ENCODE assay signal across 8 cellular contexts in the genomic region with DNA sequence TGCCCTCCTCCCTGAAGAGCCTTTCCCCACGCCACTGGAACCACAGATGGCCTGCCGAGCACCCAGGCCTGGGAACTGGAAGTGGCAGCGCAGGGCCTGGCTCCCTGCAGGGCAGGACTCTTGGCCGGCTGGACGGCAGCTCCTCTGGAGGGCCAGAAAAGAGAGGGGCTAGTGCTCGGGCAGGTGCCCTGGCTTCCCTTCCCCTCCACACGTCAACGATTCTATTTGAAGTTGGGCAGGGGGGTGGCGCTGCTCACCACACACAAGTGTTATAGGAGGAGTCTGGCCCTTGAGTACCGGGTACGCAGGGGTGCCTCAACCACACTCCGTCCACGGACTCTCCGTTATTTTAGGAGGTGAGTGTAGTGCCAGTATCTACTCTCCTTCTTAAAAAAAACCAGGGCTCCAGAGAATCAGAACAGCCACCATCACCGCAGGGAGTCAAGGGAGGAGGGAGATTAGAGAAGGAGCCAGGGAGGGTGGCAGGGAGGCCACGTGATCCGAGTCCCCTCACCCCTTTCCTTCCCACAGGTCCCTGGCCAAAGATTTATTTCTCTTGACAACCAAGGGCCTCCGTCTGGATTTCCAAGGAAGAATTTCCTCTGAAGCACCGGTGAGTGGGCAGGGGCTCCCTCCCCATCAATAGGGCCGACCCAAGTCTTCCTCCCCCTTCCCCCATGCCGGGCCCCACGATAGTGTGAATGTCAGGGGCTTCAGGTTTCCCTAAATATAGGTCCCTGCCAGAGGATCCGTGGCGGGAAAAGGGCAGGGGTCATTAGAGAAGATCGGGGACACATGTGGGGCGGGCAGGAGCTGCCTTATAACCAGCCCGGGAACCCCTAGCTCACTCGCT. TPM values are rescaled to one million over a fixed set of nuclear protein-coding genes. Genes with fewer than 3 reads are reported as not detected.
A peak's percentile ranks its signal among the peaks of the same experiment; 100 is the strongest.
DNase-seq lines count a peak whose midpoint lies in the region; ATAC-seq, FAIRE-seq and TF ChIP-seq lines count a peak whose summit lies in the region.

No MANE protein-coding gene starts in this region.

- no peaks in the 10 kb centered on the region for H3K27me3 ChIP-seq in HUES6 (ENCODE audit: control insufficient read depth, insufficient read depth, low read length)
- H3K27me3 ChIP-seq in gastroesophageal sphincter, result no peaks in the 10 kb centered on the region
- no peaks in the 10 kb centered on the region for H3K27me3 ChIP-seq in thymus (ENCODE audit: control insufficient read depth, insufficient read depth)

- peaks cover 34% of the 10 kb centered on the region for H3K36me3 ChIP-seq in HUES6 (ENCODE audit: control insufficient read depth, insufficient read depth, low read length)
- peaks cover 0 to 25% of the 10 kb centered on the region in 2 donors for H3K36me3 ChIP-seq in gastroesophageal sphincter
- peaks cover 20% of the 10 kb centered on the region for H3K36me3 ChIP-seq in thymus (ENCODE audit: control insufficient read depth, insufficient read depth)

- peak overlapping the region; percentile 95 for H3K9ac ChIP-seq in HUES6 (ENCODE audit: low read length)

- H3K9me3 ChIP-seq in HUES6 (ENCODE audit: control insufficient read depth, insufficient read depth, low read depth, low read length) (no peaks in the 10 kb centered on the region), gastroesophageal sphincter (no peaks in the 10 kb centered on the region), thymus (ENCODE audit: control insufficient read depth) (no peaks in the 10 kb centered on the region)

- H3K27ac ChIP-seq in HUES6 (ENCODE audit: low read depth, low read length), result peak overlapping the region; percentile 86; the same call in 1 of the 2 replicates
- H3K27ac ChIP-seq in gastroesophageal sphincter, result peak overlapping the region; percentile 93 to 99 (median 97)
- H3K27ac ChIP-seq in thymus (ENCODE audit: low read depth), result peak overlapping the region; percentile 97

- H3K4me3 ChIP-seq in HUES6 (ENCODE audit: low read depth, low read length) (peak overlapping the region; percentile 100), gastroesophageal sphincter (peak overlapping the region; percentile 60 to 96), thymus (ENCODE audit: low read length) (peak overlapping the region; percentile 76)

- TF ChIP-seq CTCF in GM12872 (IDR thresholded peaks at IDR 0.05; ENCODE audit: insufficient read depth, low read depth, low read length) (peak; percentile 55), gastroesophageal sphincter (IDR thresholded peaks at IDR 0.05) (peak in 2 of 4 experiments; percentile 31 to 67)

- H3K4me1 ChIP-seq in HUES6 (ENCODE audit: control insufficient read depth, insufficient read depth, low read length) (peaks cover 26% of the 10 kb centered on the region), gastroesophageal sphincter (peaks cover 0 to 63% (median 37%) of the 10 kb centered on the region in 3 donors), thymus (ENCODE audit: control insufficient read depth, insufficient read depth, low read length) (peaks cover 19% of the 10 kb centered on the region)

- TF ChIP-seq POLR2A in gastroesophageal sphincter (IDR thresholded peaks at IDR 0.05), result peak in 1 of 2 donors; percentile 54

- ATAC-seq in gastroesophageal sphincter, result peak; percentile 11
- ATAC-seq in GM18867 (IDR thresholded peaks at IDR 0.05; ENCODE audit: unreplicated experiment), result no peak

- no peak for FAIRE-seq in RCC 7860 (lab: Jason Lieb, UNC)

- no peak for TF ChIP-seq EP300 in gastroesophageal sphincter (IDR thresholded peaks at IDR 0.05)

- WGBS in gastroesophageal sphincter (ENCODE audit: low coverage in 1 of 2), 2 donors, result 0 to 2% methylated on average over 7 to 8 of the region's 28 CpGs
- 2% methylated on average over 28 of the region's 28 CpGs for WGBS in thymus

- DNase-seq in RCC 7860 (ENCODE audit: low spot score) (peak; percentile 38), occipital lobe (lab: John Stamatoyannopoulos, UW) (peak; percentile 65)
- peak; percentile 52 for DNase-seq in activated gamma-delta T cell treated with anti-CD3 and anti-CD28 coated beads, Interleukin-2, amount 50 U/mL, for 16 hours (ENCODE audit: low read depth)

RNA-seq across cellular contexts. Expression of a gene that starts 1.4 kb away (rescaled TPM):
- total RNA-seq in gastroesophageal sphincter (1,000 to 10,000 TPM; 1,018 to 1,914 (median 1,258) TPM), occipital lobe (57.4 TPM)
- 451 TPM for polyA plus RNA-seq in thymus

RNA-seq across cellular contexts. Expression of a gene that starts 11.7 kb away (rescaled TPM):
- 10 to 100 TPM; 41.2 to 58.5 (median 48.6) TPM for total RNA-seq in gastroesophageal sphincter
- total RNA-seq in occipital lobe, result 81.4 TPM
- 106 TPM for polyA plus RNA-seq in thymus

RNA-seq across cellular contexts. Expression of a gene that starts 27.6 kb away (rescaled TPM):
- under 1 TPM; 0.40 to 0.84 (median 0.45) TPM for total RNA-seq in gastroesophageal sphincter
- total RNA-seq in occipital lobe, result 0.16 TPM
- polyA plus RNA-seq in thymus, result 2.6 TPM

RNA-seq across cellular contexts. Expression of a gene that starts 31.9 kb away (rescaled TPM):
- total RNA-seq in gastroesophageal sphincter, result 100 to 1,000 TPM in 1 of 4 donors, 10 to 100 TPM in 3; 76.9 to 105 (median 80.2) TPM
- 21.1 TPM for total RNA-seq in occipital lobe
- polyA plus RNA-seq in thymus, result 231 TPM

RNA-seq across cellular contexts. Expression of a gene that starts 33.0 kb away (rescaled TPM):
- total RNA-seq in gastroesophageal sphincter (not detected), occipital lobe (12.5 TPM)
- polyA plus RNA-seq in thymus, result 0.68 TPM

Comparison
In these comparisons a context has a peak if more than half of its experiments do, and no peak if none do; other contexts are left out.
1. RNA of a gene that starts 1.4 kb away (total RNA-seq): 1,018 to 1,914 TPM in gastroesophageal sphincter; 57.4 TPM in occipital lobe (single experiment); every median in the first group is over 10 times any median in the second.
2. Peak in every context shown above with its lines, with median percentiles within 50 percentile points of each other: H3K27ac ChIP-seq, H3K4me3 ChIP-seq and DNase-seq.